Comparison of ENCODE assay signal across 10 cellular contexts in the genomic region with DNA sequence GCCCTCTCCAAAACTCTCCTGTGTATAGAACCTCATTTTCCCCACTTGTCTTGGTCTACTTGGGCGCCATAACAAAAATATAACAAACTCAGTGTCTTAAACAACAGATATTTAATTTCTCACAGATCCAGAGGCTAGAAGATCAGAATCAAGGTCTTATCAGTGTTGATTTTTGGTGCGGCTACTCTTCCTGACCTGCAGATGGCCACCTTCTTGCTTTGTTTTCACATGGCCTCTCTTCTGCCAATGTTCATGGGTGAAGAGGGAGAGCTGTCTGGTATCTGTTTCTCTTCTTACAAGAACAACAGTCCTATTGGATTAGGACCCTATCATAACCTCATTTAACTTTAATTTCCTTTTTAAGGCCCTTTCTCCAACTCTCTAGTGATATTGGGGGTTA.
DNase-seq lines count a peak whose midpoint lies in the region; ATAC-seq, FAIRE-seq and TF ChIP-seq lines count a peak whose summit lies in the region.
"Had no signal": no experiment of that assay in that cellular context is flagged by ENCODE, and none has a peak within 500 bp of the region (broad histone marks: within the 10 kb centered on the region; RNA-seq: fewer than 3 reads in every experiment).

No MANE protein-coding gene starts in this region.

- BruUV-seq in OCI-LY7 (replicated peaks; lab: Mats Ljungman, UMichigan): no TSS peak

- H3K9me2 ChIP-seq in OCI-LY7 (ENCODE audit: insufficient read depth, low read length): no peaks in the 10 kb centered on the region

- no peak overlapping the region for H3K4me2 ChIP-seq in OCI-LY7 (ENCODE audit: low read length)

- H2AFZ ChIP-seq in OCI-LY7 (ENCODE audit: low read length): no peak overlapping the region

- H3K9me3 ChIP-seq in AG04450 (ENCODE audit: control insufficient read depth, insufficient read depth, low read length) (no peaks in the 10 kb centered on the region), OCI-LY7 (ENCODE audit: low read length) (no peaks in the 10 kb centered on the region)

- no peak overlapping the region for H3K27ac ChIP-seq in AG04450 (ENCODE audit: low read depth, low read length)
- H3K27ac ChIP-seq in OCI-LY7 (ENCODE audit: low read depth, low read length, poor library complexity, severe bottlenecking): no peak overlapping the region
- H3K27ac ChIP-seq: HL-60 had no signal

- no peaks in the 10 kb centered on the region for H3K36me3 Mint-ChIP-seq in T-cell

- no peak for TF ChIP-seq POLR2A in H54 (IDR thresholded peaks at IDR 0.05; ENCODE audit: low read depth, low read length)

- H3K79me2 ChIP-seq in OCI-LY7 (ENCODE audit: insufficient read depth, low read depth, low read length): no peaks in the 10 kb centered on the region

- POLR2A ChIA-PET in AG04450 (lab: Yijun Ruan, JAX): no interaction called here
- POLR2A ChIA-PET in OCI-LY7 (lab: Charles Lee): interaction anchor here (0.6 to 0.9 kb wide), 3 partner anchors 13 to 869 kb away, joined by 3 to 4 read pairs (median 3); no protein-coding TSS in a partner anchor
- POLR2A ChIA-PET in T-cell (lab: Charles Lee): no interaction called here

- no peaks in the 10 kb centered on the region for H3K27me3 Mint-ChIP-seq in T-cell

- H3K9me3 Mint-ChIP-seq in T-cell: peaks cover 0 to 7% (median 4%) of the 10 kb centered on the region in 3 donors

- peak; percentile 6 for FAIRE-seq in H54 (lab: Jason Lieb, UNC)

- CTCF ChIA-PET in AG04450 (lab: Charles Lee) (interaction anchor here (0.6 to 0.7 kb wide), 2 partner anchors 23 to 43 kb away, joined by 3 read pairs; no protein-coding TSS in a partner anchor), OCI-LY7 (lab: Charles Lee; ENCODE audit: unreplicated experiment) (no interaction called here), T-cell (lab: Charles Lee) (no interaction called here)

- TF ChIP-seq CTCF in AG04450 (IDR thresholded peaks at IDR 0.05; ENCODE audit: low read depth, low read length): peak; percentile 32
- peak; percentile 23; the same call in 1 of the 2 replicates for TF ChIP-seq CTCF in OCI-LY7 (conservative IDR thresholded peaks at IDR 0.05; ENCODE audit: low read length)
- peak; percentile 26 for TF ChIP-seq CTCF in fibroblast of villous mesenchyme (IDR thresholded peaks at IDR 0.05; ENCODE audit: insufficient read depth, low read depth, low read length)

- H3K4me3 Mint-ChIP-seq in T-cell: no peak overlapping the region

- H3K4me1 ChIP-seq in OCI-LY7 (ENCODE audit: insufficient read depth, low read length, poor library complexity, severe bottlenecking): no peaks in the 10 kb centered on the region

- no peaks in the 10 kb centered on the region for H3K27me3 ChIP-seq in AG04450 (ENCODE audit: control insufficient read depth, insufficient read depth, low read length)

- ATAC-seq in GM18502 (IDR thresholded peaks at IDR 0.05; ENCODE audit: poor library complexity, unreplicated experiment): no peak
- no peak for ATAC-seq in T-cell (replicated peaks in 1 of 4)

- intact Hi-C loops in OCI-LY7 (cut with micrococcal nuclease; ENCODE audit: unreplicated experiment): no loop called here

- DNase-seq in AG04450 (ENCODE audit: low read depth, low spot score) (no peak), H54 (ENCODE audit: insufficient read length, low spot score) (no peak), OCI-LY7 (ENCODE audit: low spot score) (peak; percentile 0), fibroblast of villous mesenchyme (ENCODE audit: low read depth) (peak; percentile 12), T-helper 9 cell (no peak), T1000 (lab: John Stamatoyannopoulos, UW) (no peak), T-cell (no peak)
- DNase-seq: activated T-cell treated with anti-CD3 and anti-CD28 coated beads for 4 hours had no signal

- no peaks in the 10 kb centered on the region for H3K36me3 ChIP-seq in OCI-LY7 (ENCODE audit: insufficient read depth, low read length)

- no peaks in the 10 kb centered on the region for H3K4me1 Mint-ChIP-seq in T-cell

- no peaks in the 10 kb centered on the region for H4K20me1 ChIP-seq in OCI-LY7 (ENCODE audit: insufficient read depth, low read length)

- no peak overlapping the region for H3K27ac Mint-ChIP-seq in T-cell

- H3K4me3 ChIP-seq in AG04450 (ENCODE audit: low read depth, low read length) (no peak overlapping the region), OCI-LY7 (ENCODE audit: low read depth, low read length, poor library complexity, severe bottlenecking) (no peak overlapping the region), fibroblast of villous mesenchyme (ENCODE audit: low read depth, low read length) (no peak overlapping the region)

Comparison
In these comparisons a context has a peak if more than half of its experiments do, and no peak if none do; other contexts are left out.
1. DNase-seq: peak in OCI-LY7 (single experiment) and fibroblast of villous mesenchyme (single experiment); none in AG04450 (single experiment), H54 (single experiment), T-helper 9 cell (single experiment), T1000 (single experiment) and T-cell (0 of 34).
2. Peak in every context shown above with its lines, with median percentiles within 50 percentile points of each other: CTCF ChIP-seq.